ENCODE assay signal across 1 cellular context in the genomic region with DNA sequence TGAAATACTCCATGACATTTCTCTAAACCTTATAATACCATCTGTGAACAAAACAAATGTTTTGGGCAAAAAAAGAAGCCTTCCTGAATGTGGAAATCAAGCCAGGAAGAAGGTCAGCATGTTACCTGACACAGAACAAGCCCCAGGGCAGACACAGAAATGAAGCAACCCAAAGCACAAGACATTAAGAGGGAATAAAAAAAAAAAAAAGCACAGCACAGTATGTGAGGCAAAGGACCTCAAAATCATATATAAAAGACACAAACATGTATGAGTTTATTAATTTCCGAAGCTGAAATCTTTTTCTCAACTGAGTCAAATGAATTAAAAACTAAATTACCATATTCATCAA.
TF ChIP-seq lines count a peak whose summit lies in the region.

No MANE protein-coding gene starts in this region.

TF ChIP-seq in H1, 55 proteins besides CTCF, POLR2A, EP300 and RAD21:
- TF ChIP-seq SIX5 (IDR thresholded peaks at IDR 0.05; ENCODE audit: low read depth, low read length): no peak
- TF ChIP-seq TCF12 (IDR thresholded peaks at IDR 0.05; ENCODE audit: low read depth, low read length): no peak
- no peak for TF ChIP-seq SAP30 (IDR thresholded peaks at IDR 0.05; ENCODE audit: insufficient read depth, insufficient replicate concordance, low read length)
- no peak for TF ChIP-seq EZH2 (IDR thresholded peaks at IDR 0.05; ENCODE audit: low read depth, low read length, severe bottlenecking)
- TF ChIP-seq SUZ12 (IDR thresholded peaks at IDR 0.05; ENCODE audit: low read length): no peak
- TF ChIP-seq, protein P1, sequence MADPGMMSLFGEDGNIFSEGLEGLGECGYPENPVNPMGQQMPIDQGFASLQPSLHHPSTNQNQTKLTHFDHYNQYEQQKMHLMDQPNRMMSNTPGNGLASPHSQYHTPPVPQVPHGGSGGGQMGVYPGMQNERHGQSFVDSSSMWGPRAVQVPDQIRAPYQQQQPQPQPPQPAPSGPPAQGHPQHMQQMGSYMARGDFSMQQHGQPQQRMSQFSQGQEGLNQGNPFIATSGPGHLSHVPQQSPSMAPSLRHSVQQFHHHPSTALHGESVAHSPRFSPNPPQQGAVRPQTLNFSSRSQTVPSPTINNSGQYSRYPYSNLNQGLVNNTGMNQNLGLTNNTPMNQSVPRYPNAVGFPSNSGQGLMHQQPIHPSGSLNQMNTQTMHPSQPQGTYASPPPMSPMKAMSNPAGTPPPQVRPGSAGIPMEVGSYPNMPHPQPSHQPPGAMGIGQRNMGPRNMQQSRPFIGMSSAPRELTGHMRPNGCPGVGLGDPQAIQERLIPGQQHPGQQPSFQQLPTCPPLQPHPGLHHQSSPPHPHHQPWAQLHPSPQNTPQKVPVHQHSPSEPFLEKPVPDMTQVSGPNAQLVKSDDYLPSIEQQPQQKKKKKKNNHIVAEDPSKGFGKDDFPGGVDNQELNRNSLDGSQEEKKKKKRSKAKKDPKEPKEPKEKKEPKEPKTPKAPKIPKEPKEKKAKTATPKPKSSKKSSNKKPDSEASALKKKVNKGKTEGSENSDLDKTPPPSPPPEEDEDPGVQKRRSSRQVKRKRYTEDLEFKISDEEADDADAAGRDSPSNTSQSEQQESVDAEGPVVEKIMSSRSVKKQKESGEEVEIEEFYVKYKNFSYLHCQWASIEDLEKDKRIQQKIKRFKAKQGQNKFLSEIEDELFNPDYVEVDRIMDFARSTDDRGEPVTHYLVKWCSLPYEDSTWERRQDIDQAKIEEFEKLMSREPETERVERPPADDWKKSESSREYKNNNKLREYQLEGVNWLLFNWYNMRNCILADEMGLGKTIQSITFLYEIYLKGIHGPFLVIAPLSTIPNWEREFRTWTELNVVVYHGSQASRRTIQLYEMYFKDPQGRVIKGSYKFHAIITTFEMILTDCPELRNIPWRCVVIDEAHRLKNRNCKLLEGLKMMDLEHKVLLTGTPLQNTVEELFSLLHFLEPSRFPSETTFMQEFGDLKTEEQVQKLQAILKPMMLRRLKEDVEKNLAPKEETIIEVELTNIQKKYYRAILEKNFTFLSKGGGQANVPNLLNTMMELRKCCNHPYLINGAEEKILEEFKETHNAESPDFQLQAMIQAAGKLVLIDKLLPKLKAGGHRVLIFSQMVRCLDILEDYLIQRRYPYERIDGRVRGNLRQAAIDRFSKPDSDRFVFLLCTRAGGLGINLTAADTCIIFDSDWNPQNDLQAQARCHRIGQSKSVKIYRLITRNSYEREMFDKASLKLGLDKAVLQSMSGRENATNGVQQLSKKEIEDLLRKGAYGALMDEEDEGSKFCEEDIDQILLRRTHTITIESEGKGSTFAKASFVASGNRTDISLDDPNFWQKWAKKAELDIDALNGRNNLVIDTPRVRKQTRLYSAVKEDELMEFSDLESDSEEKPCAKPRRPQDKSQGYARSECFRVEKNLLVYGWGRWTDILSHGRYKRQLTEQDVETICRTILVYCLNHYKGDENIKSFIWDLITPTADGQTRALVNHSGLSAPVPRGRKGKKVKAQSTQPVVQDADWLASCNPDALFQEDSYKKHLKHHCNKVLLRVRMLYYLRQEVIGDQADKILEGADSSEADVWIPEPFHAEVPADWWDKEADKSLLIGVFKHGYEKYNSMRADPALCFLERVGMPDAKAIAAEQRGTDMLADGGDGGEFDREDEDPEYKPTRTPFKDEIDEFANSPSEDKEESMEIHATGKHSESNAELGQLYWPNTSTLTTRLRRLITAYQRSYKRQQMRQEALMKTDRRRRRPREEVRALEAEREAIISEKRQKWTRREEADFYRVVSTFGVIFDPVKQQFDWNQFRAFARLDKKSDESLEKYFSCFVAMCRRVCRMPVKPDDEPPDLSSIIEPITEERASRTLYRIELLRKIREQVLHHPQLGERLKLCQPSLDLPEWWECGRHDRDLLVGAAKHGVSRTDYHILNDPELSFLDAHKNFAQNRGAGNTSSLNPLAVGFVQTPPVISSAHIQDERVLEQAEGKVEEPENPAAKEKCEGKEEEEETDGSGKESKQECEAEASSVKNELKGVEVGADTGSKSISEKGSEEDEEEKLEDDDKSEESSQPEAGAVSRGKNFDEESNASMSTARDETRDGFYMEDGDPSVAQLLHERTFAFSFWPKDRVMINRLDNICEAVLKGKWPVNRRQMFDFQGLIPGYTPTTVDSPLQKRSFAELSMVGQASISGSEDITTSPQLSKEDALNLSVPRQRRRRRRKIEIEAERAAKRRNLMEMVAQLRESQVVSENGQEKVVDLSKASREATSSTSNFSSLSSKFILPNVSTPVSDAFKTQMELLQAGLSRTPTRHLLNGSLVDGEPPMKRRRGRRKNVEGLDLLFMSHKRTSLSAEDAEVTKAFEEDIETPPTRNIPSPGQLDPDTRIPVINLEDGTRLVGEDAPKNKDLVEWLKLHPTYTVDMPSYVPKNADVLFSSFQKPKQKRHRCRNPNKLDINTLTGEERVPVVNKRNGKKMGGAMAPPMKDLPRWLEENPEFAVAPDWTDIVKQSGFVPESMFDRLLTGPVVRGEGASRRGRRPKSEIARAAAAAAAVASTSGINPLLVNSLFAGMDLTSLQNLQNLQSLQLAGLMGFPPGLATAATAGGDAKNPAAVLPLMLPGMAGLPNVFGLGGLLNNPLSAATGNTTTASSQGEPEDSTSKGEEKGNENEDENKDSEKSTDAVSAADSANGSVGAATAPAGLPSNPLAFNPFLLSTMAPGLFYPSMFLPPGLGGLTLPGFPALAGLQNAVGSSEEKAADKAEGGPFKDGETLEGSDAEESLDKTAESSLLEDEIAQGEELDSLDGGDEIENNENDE (IDR thresholded peaks at IDR 0.05; ENCODE audit: insufficient replicate concordance, low read length): no peak
- no peak for TF ChIP-seq SP1 (IDR thresholded peaks at IDR 0.05; ENCODE audit: low read depth, low read length)
- TF ChIP-seq KDM1A (IDR thresholded peaks at IDR 0.05; ENCODE audit: borderline replicate concordance, low read length): no peak
- TF ChIP-seq, protein P2, sequence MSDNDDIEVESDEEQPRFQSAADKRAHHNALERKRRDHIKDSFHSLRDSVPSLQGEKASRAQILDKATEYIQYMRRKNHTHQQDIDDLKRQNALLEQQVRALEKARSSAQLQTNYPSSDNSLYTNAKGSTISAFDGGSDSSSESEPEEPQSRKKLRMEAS (IDR thresholded peaks at IDR 0.05): no peak
- TF ChIP-seq HDAC6 (IDR thresholded peaks at IDR 0.05; ENCODE audit: low read depth, low read length): no peak
- TF ChIP-seq JUN (IDR thresholded peaks at IDR 0.05; ENCODE audit: low read depth, low read length): no peak
- no peak for TF ChIP-seq CREB1 (IDR thresholded peaks at IDR 0.05)
